In the genomic region with DNA sequence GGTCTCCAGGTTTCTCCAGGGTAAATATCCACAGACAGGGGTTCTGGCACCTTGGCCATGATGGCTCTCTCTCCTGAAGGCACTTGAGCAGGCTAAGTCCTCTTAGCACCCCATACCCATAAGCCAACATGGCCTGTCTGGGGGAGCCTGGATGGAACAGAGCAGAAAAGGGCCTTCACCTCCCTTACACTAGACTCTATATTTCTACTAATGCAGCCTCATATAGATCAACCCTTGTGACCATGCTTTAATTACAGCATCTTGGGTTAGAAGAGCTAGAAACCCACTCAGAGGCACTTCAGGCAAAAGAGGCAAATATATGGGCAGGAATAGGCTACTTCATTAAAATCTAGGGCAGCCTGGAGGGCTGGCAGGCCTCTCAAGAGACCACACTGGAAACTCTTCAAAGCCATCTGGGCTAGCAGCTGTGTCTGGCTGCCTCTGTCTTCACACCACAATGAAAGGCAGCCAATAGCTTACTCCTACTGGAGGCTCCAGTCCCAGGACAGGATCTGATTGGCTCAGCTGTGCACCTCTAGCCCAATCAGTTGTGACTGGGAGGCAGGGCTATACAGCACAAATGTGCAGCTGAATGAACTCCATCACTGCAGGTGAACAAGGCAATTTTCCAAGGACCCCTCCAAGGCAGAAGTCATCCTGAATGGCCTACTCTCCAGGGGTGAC, we compare ENCODE assay signal across 1 cellular context.
TF ChIP-seq lines count a peak whose summit lies in the region.

No MANE protein-coding gene starts in this region.

TF ChIP-seq in GM23338, 12 proteins besides CTCF, POLR2A, EP300 and RAD21:
- TF ChIP-seq, protein P1, sequence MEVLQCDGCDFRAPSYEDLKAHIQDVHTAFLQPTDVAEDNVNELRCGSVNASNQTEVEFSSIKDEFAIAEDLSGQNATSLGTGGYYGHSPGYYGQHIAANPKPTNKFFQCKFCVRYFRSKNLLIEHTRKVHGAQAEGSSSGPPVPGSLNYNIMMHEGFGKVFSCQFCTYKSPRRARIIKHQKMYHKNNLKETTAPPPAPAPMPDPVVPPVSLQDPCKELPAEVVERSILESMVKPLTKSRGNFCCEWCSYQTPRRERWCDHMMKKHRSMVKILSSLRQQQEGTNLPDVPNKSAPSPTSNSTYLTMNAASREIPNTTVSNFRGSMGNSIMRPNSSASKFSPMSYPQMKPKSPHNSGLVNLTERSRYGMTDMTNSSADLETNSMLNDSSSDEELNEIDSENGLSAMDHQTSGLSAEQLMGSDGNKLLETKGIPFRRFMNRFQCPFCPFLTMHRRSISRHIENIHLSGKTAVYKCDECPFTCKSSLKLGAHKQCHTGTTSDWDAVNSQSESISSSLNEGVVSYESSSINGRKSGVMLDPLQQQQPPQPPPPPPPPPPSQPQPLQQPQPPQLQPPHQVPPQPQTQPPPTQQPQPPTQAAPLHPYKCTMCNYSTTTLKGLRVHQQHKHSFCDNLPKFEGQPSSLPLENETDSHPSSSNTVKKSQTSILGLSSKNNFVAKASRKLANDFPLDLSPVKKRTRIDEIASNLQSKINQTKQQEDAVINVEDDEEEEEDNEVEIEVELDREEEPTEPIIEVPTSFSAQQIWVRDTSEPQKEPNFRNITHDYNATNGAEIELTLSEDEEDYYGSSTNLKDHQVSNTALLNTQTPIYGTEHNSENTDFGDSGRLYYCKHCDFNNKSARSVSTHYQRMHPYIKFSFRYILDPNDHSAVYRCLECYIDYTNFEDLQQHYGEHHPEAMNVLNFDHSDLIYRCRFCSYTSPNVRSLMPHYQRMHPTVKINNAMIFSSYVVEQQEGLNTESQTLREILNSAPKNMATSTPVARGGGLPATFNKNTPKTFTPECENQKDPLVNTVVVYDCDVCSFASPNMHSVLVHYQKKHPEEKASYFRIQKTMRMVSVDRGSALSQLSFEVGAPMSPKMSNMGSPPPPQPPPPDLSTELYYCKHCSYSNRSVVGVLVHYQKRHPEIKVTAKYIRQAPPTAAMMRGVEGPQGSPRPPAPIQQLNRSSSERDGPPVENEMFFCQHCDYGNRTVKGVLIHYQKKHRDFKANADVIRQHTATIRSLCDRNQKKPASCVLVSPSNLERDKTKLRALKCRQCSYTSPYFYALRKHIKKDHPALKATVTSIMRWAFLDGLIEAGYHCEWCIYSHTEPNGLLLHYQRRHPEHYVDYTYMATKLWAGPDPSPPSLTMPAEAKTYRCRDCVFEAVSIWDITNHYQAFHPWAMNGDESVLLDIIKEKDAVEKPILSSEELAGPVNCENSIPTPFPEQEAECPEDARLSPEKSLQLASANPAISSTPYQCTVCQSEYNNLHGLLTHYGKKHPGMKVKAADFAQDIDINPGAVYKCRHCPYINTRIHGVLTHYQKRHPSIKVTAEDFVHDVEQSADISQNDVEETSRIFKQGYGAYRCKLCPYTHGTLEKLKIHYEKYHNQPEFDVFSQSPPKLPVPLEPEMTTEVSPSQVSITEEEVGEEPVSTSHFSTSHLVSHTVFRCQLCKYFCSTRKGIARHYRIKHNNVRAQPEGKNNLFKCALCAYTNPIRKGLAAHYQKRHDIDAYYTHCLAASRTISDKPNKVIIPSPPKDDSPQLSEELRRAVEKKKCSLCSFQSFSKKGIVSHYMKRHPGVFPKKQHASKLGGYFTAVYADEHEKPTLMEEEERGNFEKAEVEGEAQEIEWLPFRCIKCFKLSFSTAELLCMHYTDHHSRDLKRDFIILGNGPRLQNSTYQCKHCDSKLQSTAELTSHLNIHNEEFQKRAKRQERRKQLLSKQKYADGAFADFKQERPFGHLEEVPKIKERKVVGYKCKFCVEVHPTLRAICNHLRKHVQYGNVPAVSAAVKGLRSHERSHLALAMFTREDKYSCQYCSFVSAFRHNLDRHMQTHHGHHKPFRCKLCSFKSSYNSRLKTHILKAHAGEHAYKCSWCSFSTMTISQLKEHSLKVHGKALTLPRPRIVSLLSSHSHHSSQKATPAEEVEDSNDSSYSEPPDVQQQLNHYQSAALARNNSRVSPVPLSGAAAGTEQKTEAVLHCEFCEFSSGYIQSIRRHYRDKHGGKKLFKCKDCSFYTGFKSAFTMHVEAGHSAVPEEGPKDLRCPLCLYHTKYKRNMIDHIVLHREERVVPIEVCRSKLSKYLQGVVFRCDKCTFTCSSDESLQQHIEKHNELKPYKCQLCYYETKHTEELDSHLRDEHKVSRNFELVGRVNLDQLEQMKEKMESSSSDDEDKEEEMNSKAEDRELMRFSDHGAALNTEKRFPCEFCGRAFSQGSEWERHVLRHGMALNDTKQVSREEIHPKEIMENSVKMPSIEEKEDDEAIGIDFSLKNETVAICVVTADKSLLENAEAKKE (CRISPR knock-in tag; IDR thresholded peaks at IDR 0.05), result no peak
- no peak for TF ChIP-seq POLR2AphosphoS5 (IDR thresholded peaks at IDR 0.05; ENCODE audit: low read depth)
- TF ChIP-seq ETS1 (IDR thresholded peaks at IDR 0.05), result no peak
- no peak for TF ChIP-seq EZH2 (IDR thresholded peaks at IDR 0.05; ENCODE audit: low read depth, unreplicated experiment)
- TF ChIP-seq ZNF114 (CRISPR knock-in tag; IDR thresholded peaks at IDR 0.05), result no peak
- no peak for TF ChIP-seq STAT1 (IDR thresholded peaks at IDR 0.05; ENCODE audit: unreplicated experiment)
- no peak for TF ChIP-seq EZH2phosphoT487 (IDR thresholded peaks at IDR 0.05; ENCODE audit: unreplicated experiment)
- TF ChIP-seq ZNF331 (CRISPR knock-in tag; IDR thresholded peaks at IDR 0.05; ENCODE audit: low read depth), result no peak
